ENCODE assay signal across 11 cellular contexts in the genomic region with DNA sequence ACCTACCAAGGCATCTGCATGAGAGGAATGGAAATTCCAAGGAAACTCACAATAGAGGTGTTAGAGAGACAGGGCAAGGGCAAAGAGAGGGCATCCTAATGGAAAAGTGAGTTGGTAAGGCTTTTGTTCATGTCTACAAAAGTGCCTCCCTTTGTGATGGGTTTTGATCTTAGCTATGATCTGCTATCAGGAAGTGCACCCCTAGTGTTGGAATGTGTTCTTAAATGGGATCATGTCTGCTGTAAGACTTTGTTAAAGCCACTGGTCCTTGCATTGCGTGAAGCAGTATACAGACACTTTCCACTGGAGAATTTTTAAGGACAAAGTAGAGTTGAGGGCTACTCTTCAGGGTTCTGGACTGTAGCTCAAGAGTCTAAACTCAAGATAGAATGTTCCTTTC.
DNase-seq lines count a peak whose midpoint lies in the region; ATAC-seq and TF ChIP-seq lines count a peak whose summit lies in the region.
"Had no signal": no experiment of that assay in that cellular context is flagged by ENCODE, and none has a peak within 500 bp of the region (broad histone marks: within the 10 kb centered on the region; RNA-seq: fewer than 3 reads in every experiment).

No MANE protein-coding gene starts in this region.

- TF ChIP-seq CTCF in astrocyte of the cerebellum (IDR thresholded peaks at IDR 0.05; ENCODE audit: low read depth, low read length, missing control alignments): peak; percentile 29
- TF ChIP-seq CTCF in nephron progenitor cell (IDR thresholded peaks at IDR 0.05): peak; percentile 17

- in situ Hi-C loops in G401 (cut with HindIII; ENCODE audit: low sequenced_read_pairs): no loop called here
- in situ Hi-C loops in astrocyte of the cerebellum (cut with HindIII; ENCODE audit: low sequenced_read_pairs): no loop called here

- peaks cover 51% of the 10 kb centered on the region for H3K36me3 Mint-ChIP-seq in nephron progenitor cell (ENCODE audit: low read depth)
- no peaks in the 10 kb centered on the region for H3K36me3 Mint-ChIP-seq in activated CD8-positive, alpha-beta memory T cell treated with anti-CD3 and anti-CD28 coated beads, Interleukin-2, amount 10 ng/mL, durations not matched to agents 7 days and 5 days

- H3K4me3 ChIP-seq in Jurkat, Clone E6-1 (ENCODE audit: low read length): no peak overlapping the region
- H3K4me3 ChIP-seq in astrocyte of the cerebellum (ENCODE audit: low read depth, low read length): no peak overlapping the region
- H3K4me3 ChIP-seq: body of pancreas, HAP-1 had no signal

- peak overlapping the region; percentile 38 for H3K27ac Mint-ChIP-seq in nephron progenitor cell
- H3K27ac Mint-ChIP-seq in activated CD8-positive, alpha-beta memory T cell treated with anti-CD3 and anti-CD28 coated beads, Interleukin-2, amount 10 ng/mL, durations not matched to agents 7 days and 5 days: no peak overlapping the region
- H3K27ac Mint-ChIP-seq: activated CD4-positive, alpha-beta T cell treated with anti-CD3 and anti-CD28 coated beads, Interleukin-2, amount 10 ng/mL, durations not matched to agents 24 days and 14 days had no signal

- DNase-seq in G401 (ENCODE audit: low spot score) (peak; percentile 25), astrocyte of the cerebellum (ENCODE audit: low read depth) (no peak), nephron progenitor cell (no peak)
- peak; percentile 15 for DNase-seq in Jurkat, Clone E6-1 (ENCODE audit: low read depth, low spot score)
- no peak for DNase-seq in activated naive CD4-positive, alpha-beta T cell treated with Interleukin-2 at 50 U/mL for 16 hours
- DNase-seq in central memory CD4-positive, alpha-beta T cell: no peak
- DNase-seq in activated CD8-positive, alpha-beta memory T cell treated with anti-CD3 and anti-CD28 coated beads, Interleukin-2, amount 10 ng/mL, durations not matched to agents 7 days and 5 days: no peak
- DNase-seq: activated CD4-positive, alpha-beta T cell treated with anti-CD3 and anti-CD28 coated beads, Interleukin-2, amount 10 ng/mL, durations not matched to agents 24 days and 14 days; body of pancreas had no signal

- CTCF ChIA-PET in activated CD8-positive, alpha-beta memory T cell treated with anti-CD3 and anti-CD28 coated beads, Interleukin-2, amount 10 ng/mL, durations not matched to agents 7 days and 5 days (lab: Charles Lee): interaction anchor here (0.9 to 1.6 kb wide), 2 partner anchors 10 to 18 kb away, joined by 3 to 5 read pairs; no protein-coding TSS in a partner anchor

- H3K9me3 Mint-ChIP-seq in nephron progenitor cell: peaks cover 4% of the 10 kb centered on the region
- no peaks in the 10 kb centered on the region for H3K9me3 Mint-ChIP-seq in activated CD8-positive, alpha-beta memory T cell treated with anti-CD3 and anti-CD28 coated beads, Interleukin-2, amount 10 ng/mL, durations not matched to agents 7 days and 5 days (ENCODE audit: low read depth)
- H3K9me3 Mint-ChIP-seq: activated CD4-positive, alpha-beta T cell treated with anti-CD3 and anti-CD28 coated beads, Interleukin-2, amount 10 ng/mL, durations not matched to agents 24 days and 14 days had no signal

- ATAC-seq in esophagus mucosa: no peak
- no peak for ATAC-seq in activated CD8-positive, alpha-beta memory T cell treated with anti-CD3 and anti-CD28 coated beads, Interleukin-2, amount 10 ng/mL, durations not matched to agents 7 days and 5 days
- ATAC-seq: body of pancreas had no signal

- no peak overlapping the region for H3K4me3 Mint-ChIP-seq in nephron progenitor cell
- H3K4me3 Mint-ChIP-seq in activated CD8-positive, alpha-beta memory T cell treated with anti-CD3 and anti-CD28 coated beads, Interleukin-2, amount 10 ng/mL, durations not matched to agents 7 days and 5 days: no peak overlapping the region
- H3K4me3 Mint-ChIP-seq: activated CD4-positive, alpha-beta T cell treated with anti-CD3 and anti-CD28 coated beads, Interleukin-2, amount 10 ng/mL, durations not matched to agents 24 days and 14 days had no signal

- H3K27me3 Mint-ChIP-seq in nephron progenitor cell (ENCODE audit: low read depth, poor library complexity): no peaks in the 10 kb centered on the region
- no peaks in the 10 kb centered on the region for H3K27me3 Mint-ChIP-seq in activated CD8-positive, alpha-beta memory T cell treated with anti-CD3 and anti-CD28 coated beads, Interleukin-2, amount 10 ng/mL, durations not matched to agents 7 days and 5 days
- H3K27me3 Mint-ChIP-seq: activated CD4-positive, alpha-beta T cell treated with anti-CD3 and anti-CD28 coated beads, Interleukin-2, amount 10 ng/mL, durations not matched to agents 24 days and 14 days had no signal

- H3K4me1 Mint-ChIP-seq in nephron progenitor cell: peaks cover 58% of the 10 kb centered on the region
- H3K4me1 Mint-ChIP-seq in activated CD8-positive, alpha-beta memory T cell treated with anti-CD3 and anti-CD28 coated beads, Interleukin-2, amount 10 ng/mL, durations not matched to agents 7 days and 5 days: peaks cover 6% of the 10 kb centered on the region
- H3K4me1 Mint-ChIP-seq: activated CD4-positive, alpha-beta T cell treated with anti-CD3 and anti-CD28 coated beads, Interleukin-2, amount 10 ng/mL, durations not matched to agents 24 days and 14 days had no signal

Comparison
In these comparisons a context has a peak if more than half of its experiments do, and no peak if none do; other contexts are left out.
1. DNase-seq: peak in G401 (single experiment) and Jurkat, Clone E6-1 (single experiment); none in astrocyte of the cerebellum (single experiment), nephron progenitor cell (single experiment), activated naive CD4-positive, alpha-beta T cell treated with Interleukin-2 at 50 U/mL for 16 hours (single experiment), central memory CD4-positive, alpha-beta T cell (single experiment) and activated CD8-positive, alpha-beta memory T cell treated with anti-CD3 and anti-CD28 coated beads, Interleukin-2, amount 10 ng/mL, durations not matched to agents 7 days and 5 days (single experiment).